Comparison of ENCODE assay signal across 1 cellular context in genomic region chr20:7980332-7981046, GRCh38.
TF ChIP-seq lines count a peak whose summit lies in the region.

No MANE protein-coding gene starts in this region.

TF ChIP-seq in HepG2, 621 proteins besides CTCF, POLR2A, EP300 and RAD21 (continued from another document and continues in another):
- TF ChIP-seq HMGXB4 (CRISPR knock-in tag; IDR thresholded peaks at IDR 0.05; ENCODE audit: borderline replicate concordance in 1 of 2, low read depth in 1 of 2) (peak; percentile 38 to 70; a peak in 2 of 4 replicates), NCOA2 (CRISPR knock-in tag; IDR thresholded peaks at IDR 0.05) (0 out of 2 replicates have a peak, but pooled peaks have one; percentile 16), ERF (CRISPR knock-in tag; IDR thresholded peaks at IDR 0.05) (no peak), ZNF629 (CRISPR knock-in tag; conservative IDR thresholded peaks at IDR 0.05) (no peak), TARDBP (CRISPR knock-in tag; IDR thresholded peaks at IDR 0.05) (no peak; the same call in 1 of the 2 replicates), ZNF12 (CRISPR knock-in tag; IDR thresholded peaks at IDR 0.05) (0 out of 2 replicates have a peak, but pooled peaks have one; percentile 31), ZNF841 (CRISPR knock-in tag; IDR thresholded peaks at IDR 0.05; ENCODE audit: borderline replicate concordance) (no peak), CERS6 (CRISPR knock-in tag; IDR thresholded peaks at IDR 0.05) (no peak), ZBTB26 (CRISPR knock-in tag; IDR thresholded peaks at IDR 0.05; ENCODE audit: borderline replicate concordance) (no peak), STAT5B (CRISPR knock-in tag; IDR thresholded peaks at IDR 0.05) (0 out of 2 replicates have a peak, but pooled peaks have one; percentile 52), ZNF3 (CRISPR knock-in tag; IDR thresholded peaks at IDR 0.05) (no peak), CC2D1A (CRISPR knock-in tag; IDR thresholded peaks at IDR 0.05) (0 out of 2 replicates have a peak, but pooled peaks have one; percentile 37), CHD2 (IDR thresholded peaks at IDR 0.05; ENCODE audit: low read depth, low read length) (no peak), ZGPAT (CRISPR knock-in tag; IDR thresholded peaks at IDR 0.05) (0 out of 2 replicates have a peak, but pooled peaks have one; percentile 21), THAP11 (CRISPR knock-in tag; IDR thresholded peaks at IDR 0.05) (peak; percentile 40; the same call in 1 of the 2 replicates), ZNF570 (CRISPR knock-in tag; IDR thresholded peaks at IDR 0.05; ENCODE audit: borderline replicate concordance) (no peak), GATAD1 (CRISPR knock-in tag; IDR thresholded peaks at IDR 0.05) (no peak), KMT2B (CRISPR knock-in tag; IDR thresholded peaks at IDR 0.05) (no peak), ZNF362 (CRISPR knock-in tag; IDR thresholded peaks at IDR 0.05; ENCODE audit: borderline replicate concordance) (0 out of 2 replicates have a peak, but pooled peaks have one; percentile 12), RCOR2 (CRISPR knock-in tag; IDR thresholded peaks at IDR 0.05) (0 out of 2 replicates have a peak, but pooled peaks have one; percentile 16), MZF1 (CRISPR knock-in tag; IDR thresholded peaks at IDR 0.05; ENCODE audit: borderline replicate concordance) (no peak), CENPX (CRISPR knock-in tag; IDR thresholded peaks at IDR 0.05) (no peak), ZNF281 (CRISPR knock-in tag; IDR thresholded peaks at IDR 0.05; ENCODE audit: borderline replicate concordance) (peak; percentile 90), SNAPC5 (CRISPR knock-in tag; IDR thresholded peaks at IDR 0.05; ENCODE audit: borderline replicate concordance) (no peak), REST (IDR thresholded peaks at IDR 0.05; ENCODE audit: borderline replicate concordance in 1 of 2, low read depth in 1 of 2, low read length in 2 of 2) (no peak), GPBP1L1 (CRISPR knock-in tag; IDR thresholded peaks at IDR 0.05) (no peak), SMAD9 (CRISPR knock-in tag; IDR thresholded peaks at IDR 0.05) (no peak), ZBED4 (CRISPR knock-in tag; IDR thresholded peaks at IDR 0.05; ENCODE audit: borderline replicate concordance) (no peak), HMG20B (CRISPR knock-in tag; conservative IDR thresholded peaks at IDR 0.05) (no peak), SP1 (IDR thresholded peaks at IDR 0.05) (no peak), SP1 (CRISPR knock-in tag; IDR thresholded peaks at IDR 0.05) (peak; percentile 12; the same call in 1 of the 2 replicates), KDM4B (CRISPR knock-in tag; IDR thresholded peaks at IDR 0.05) (no peak), KLF11 (CRISPR knock-in tag; IDR thresholded peaks at IDR 0.05) (no peak), ZNF670 (CRISPR knock-in tag; IDR thresholded peaks at IDR 0.05; ENCODE audit: borderline replicate concordance) (0 out of 2 replicates have a peak, but pooled peaks have one; percentile 39), GLI4 (CRISPR knock-in tag; IDR thresholded peaks at IDR 0.05; ENCODE audit: borderline replicate concordance) (0 out of 2 replicates have a peak, but pooled peaks have one; percentile 13), ADNP (CRISPR knock-in tag; IDR thresholded peaks at IDR 0.05) (no peak), STAG1 (CRISPR knock-in tag; IDR thresholded peaks at IDR 0.05) (peak; percentile 72), ZNF264 (CRISPR knock-in tag; IDR thresholded peaks at IDR 0.05) (no peak), ZNF101 (CRISPR knock-in tag; IDR thresholded peaks at IDR 0.05; ENCODE audit: borderline replicate concordance, low read depth) (peak; percentile 86; the same call in 1 of the 2 replicates), NR2F6 (IDR thresholded peaks at IDR 0.05) (no peak), NR2F6 (CRISPR knock-in tag; IDR thresholded peaks at IDR 0.05) (peak; percentile 40; the same call in 1 of the 2 replicates), PAX8 (CRISPR knock-in tag; IDR thresholded peaks at IDR 0.05; ENCODE audit: borderline replicate concordance) (no peak), CEBPB (IDR thresholded peaks at IDR 0.05; ENCODE audit: borderline replicate concordance, low read depth, low read length) (peak; percentile 96), RORA (CRISPR knock-in tag; IDR thresholded peaks at IDR 0.05) (no peak), FIP1L1 (IDR thresholded peaks at IDR 0.05; ENCODE audit: borderline replicate concordance, insufficient read depth, low read depth, low read length) (no peak), AGO2 (optimal IDR thresholded peaks at IDR 0.05; ENCODE audit: low read depth, low read length) (no peak)
